31 cellular contexts compared by ENCODE assay signal in genomic region chr2:203500297-203500696, GRCh38.
"Had no signal": no experiment of that assay in that cellular context is flagged by ENCODE, and none has a peak within 500 bp of the region (broad histone marks: within the 10 kb centered on the region; RNA-seq: fewer than 3 reads in every experiment).

No MANE protein-coding gene starts in this region.

- DNase-seq: activated CD4-positive, alpha-beta memory T cell treated with anti-CD3 and anti-CD28 coated beads for 36 hours; activated CD4-positive, alpha-beta T cell treated with anti-CD3 and anti-CD28 coated beads, Interleukin-2, amount 50 U/mL, for 1 hour; activated CD8-positive, alpha-beta memory T cell treated with anti-CD3 and anti-CD28 coated beads, Interleukin-2, amount 50 U/mL, for 4 hours; activated gamma-delta T cell treated with Interleukin-2 at 50 U/mL for 16 hours; activated naive CD4-positive, alpha-beta T cell treated with anti-CD3 and anti-CD28 coated beads for 36 hours; activated T-cell treated with anti-CD3 and anti-CD28 coated beads for 4 hours; activated T-cell treated with anti-CD3 and anti-CD28 coated beads, Interleukin-2, amount 50 U/mL, for 4 hours; adrenal gland; caudate nucleus; cerebellar nuclear complex; NCI-H1105; NCI-H1417 treated with DMSO at 0.1 percent for 48 hours; NCI-H1694; NCI-H1930; NCI-H2081 treated with DMSO at 0.1 percent for 48 hours; NCI-H226; NCI-H446 treated with DMSO at 0.1 percent for 48 hours; NCI-H524; PC-3; Peyer's patch; RPMI8226; SHP77 treated with DMSO at 0.1 percent for 48 hours; SK-N-SH had no signal

- H3K27me3 Mint-ChIP-seq: activated CD4-positive, alpha-beta memory T cell treated with anti-CD3 and anti-CD28 coated beads for 36 hours; brain had no signal

- H3K4me2 ChIP-seq: SK-N-SH had no signal

- H3K27ac Mint-ChIP-seq: activated CD4-positive, alpha-beta memory T cell treated with anti-CD3 and anti-CD28 coated beads for 36 hours; activated naive CD4-positive, alpha-beta T cell treated with anti-CD3 and anti-CD28 coated beads for 36 hours; activated naive CD4-positive, alpha-beta T cell treated with anti-CD3 and anti-CD28 coated beads, Interleukin-2, amount 50 U/mL, for 72 hours; activated T-helper 1 cell treated with anti-CD3 and anti-CD28 coated beads, Interleukin-12 subunit alpha, Interleukin-12 subunit beta, Interleukin-2, Interleukin-4 antibody, amounts not matched to agents 30 ng/mL and 10 ng/mL and 1 ng/mL, durations not matched to agents 14 hours and 24 hours and 36 hours; T-helper 1 cell treated with Interleukin-12 subunit alpha and Interleukin-12 subunit beta and Interleukin-4 antibody, amounts not matched to agents 30 μg/mL and 1 μg/mL, for 36 hours; T-helper 2 cell treated with Interferon-gamma antibody and Interleukin-4, amounts not matched to agents 5 μg/mL and 100 μg/mL, for 36 hours had no signal

- H3K4me3 Mint-ChIP-seq: activated CD4-positive, alpha-beta memory T cell treated with anti-CD3 and anti-CD28 coated beads for 36 hours; activated naive CD4-positive, alpha-beta T cell treated with anti-CD3 and anti-CD28 coated beads for 36 hours; activated T-cell treated with anti-CD3 and anti-CD28 coated beads, Interleukin-2, amount 50 U/mL, for 4 hours; activated T-helper 1 cell treated with anti-CD3 and anti-CD28 coated beads, Interleukin-12 subunit alpha, Interleukin-12 subunit beta, Interleukin-2, Interleukin-4 antibody, amounts not matched to agents 30 ng/mL and 10 ng/mL and 1 ng/mL, durations not matched to agents 14 hours and 24 hours and 36 hours; brain; T-helper 1 cell treated with Interleukin-12 subunit alpha and Interleukin-12 subunit beta and Interleukin-4 antibody, amounts not matched to agents 30 μg/mL and 1 μg/mL, for 36 hours; T-helper 2 cell treated with Interferon-gamma antibody and Interleukin-4, amounts not matched to agents 5 μg/mL and 100 μg/mL, for 36 hours had no signal

- H3K36me3 ChIP-seq: adrenal gland, Peyer's patch had no signal

- ATAC-seq: activated naive CD4-positive, alpha-beta T cell treated with anti-CD3 and anti-CD28 coated beads, Interleukin-2, amount 50 U/mL, for 72 hours; activated T-cell treated with anti-CD3 and anti-CD28 coated beads, Interleukin-2, amount 50 U/mL, for 4 hours; PC-3 had no signal

- FAIRE-seq: bronchial epithelial cell, TTC549 had no signal

- H3K9me3 Mint-ChIP-seq: activated CD4-positive, alpha-beta memory T cell treated with anti-CD3 and anti-CD28 coated beads for 36 hours; activated T-cell treated with anti-CD3 and anti-CD28 coated beads, Interleukin-2, amount 50 U/mL, for 4 hours; T-helper 2 cell treated with Interferon-gamma antibody and Interleukin-4, amounts not matched to agents 5 μg/mL and 100 μg/mL, for 36 hours had no signal

- H3K4me3 ChIP-seq: adrenal gland, Peyer's patch, SJSA1 had no signal

- H3K27ac ChIP-seq: Peyer's patch, SJSA1 had no signal

- H3K9me3 ChIP-seq: adrenal gland, Peyer's patch, SJSA1, SK-N-SH had no signal

- H3K27me3 ChIP-seq: adrenal gland, Peyer's patch, SJSA1 had no signal

- H3K9ac ChIP-seq: SK-N-SH had no signal
